12 cellular contexts compared by ENCODE assay signal in the genomic region with DNA sequence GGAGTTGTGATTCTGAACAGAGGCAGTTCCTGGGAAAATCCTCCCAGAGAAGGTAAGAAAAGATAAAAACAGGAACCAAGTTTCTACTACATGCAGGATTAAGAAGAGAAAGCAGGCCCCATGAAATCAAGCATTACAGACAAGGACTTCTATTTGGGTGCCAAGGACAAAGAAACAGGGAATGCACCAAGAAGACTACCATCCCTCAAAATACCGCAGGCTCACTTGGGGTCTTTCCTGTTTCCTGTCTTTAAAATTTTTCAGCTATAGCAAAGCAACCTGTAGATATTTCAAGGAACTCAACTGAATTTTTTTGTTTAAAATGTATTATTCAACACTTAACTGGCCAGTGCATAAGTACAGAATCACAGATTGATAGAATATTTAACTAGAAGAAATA.
"Had no signal": no experiment of that assay in that cellular context is flagged by ENCODE, and none has a peak within 500 bp of the region (broad histone marks: within the 10 kb centered on the region; RNA-seq: fewer than 3 reads in every experiment).

No MANE protein-coding gene starts in this region.

- H3K4me1 Mint-ChIP-seq: natural killer cell; stimulated activated naive B cell treated with anti-CD40 and anti-IgM and Interleukin-4, amounts not matched to agents 10 μg/mL and 1 μg/mL and 100 μg/mL, for 72 hours had no signal

- H3K27me3 Mint-ChIP-seq: stimulated activated naive B cell treated with anti-CD40 and anti-IgM and Interleukin-4, amounts not matched to agents 10 μg/mL and 1 μg/mL and 100 μg/mL, for 72 hours had no signal

- H3K4me3 ChIP-seq: colonic mucosa, heart left ventricle, psoas muscle, right lobe of liver, testis had no signal

- H3K27ac ChIP-seq: colonic mucosa, heart left ventricle, psoas muscle, right lobe of liver, testis, VCaP had no signal

- H3K4me1 ChIP-seq: colonic mucosa, heart left ventricle, psoas muscle, right lobe of liver, testis had no signal

- ATAC-seq: heart left ventricle; natural killer cell; psoas muscle; right lobe of liver; stimulated activated naive B cell treated with anti-CD40 and anti-IgM and Interleukin-4, amounts not matched to agents 10 μg/mL and 1 μg/mL and 100 μg/mL, for 72 hours had no signal

- H3K36me3 ChIP-seq: colonic mucosa, heart left ventricle, right lobe of liver had no signal

- H3K9me3 Mint-ChIP-seq: natural killer cell; stimulated activated naive B cell treated with anti-CD40 and anti-IgM and Interleukin-4, amounts not matched to agents 10 μg/mL and 1 μg/mL and 100 μg/mL, for 72 hours had no signal

- H3K36me3 Mint-ChIP-seq: natural killer cell; stimulated activated naive B cell treated with anti-CD40 and anti-IgM and Interleukin-4, amounts not matched to agents 10 μg/mL and 1 μg/mL and 100 μg/mL, for 72 hours had no signal

- H3K4me3 Mint-ChIP-seq: natural killer cell; stimulated activated naive B cell treated with anti-CD40 and anti-IgM and Interleukin-4, amounts not matched to agents 10 μg/mL and 1 μg/mL and 100 μg/mL, for 72 hours had no signal

- H3K9me3 ChIP-seq: colonic mucosa, heart left ventricle, psoas muscle, right lobe of liver, testis had no signal

- H3K27ac Mint-ChIP-seq: natural killer cell; stimulated activated naive B cell treated with anti-CD40 and anti-IgM and Interleukin-4, amounts not matched to agents 10 μg/mL and 1 μg/mL and 100 μg/mL, for 72 hours had no signal

- H3K27me3 ChIP-seq: colonic mucosa, heart left ventricle, right lobe of liver, testis had no signal

- DNase-seq: activated CD4-positive, alpha-beta T cell treated with anti-CD3 and anti-CD28 coated beads for 4 hours; activated CD8-positive, alpha-beta memory T cell treated with anti-CD3 and anti-CD28 coated beads, Interleukin-2, amount 50 U/mL, for 4 hours; colonic mucosa; heart left ventricle; natural killer cell; psoas muscle; right lobe of liver; stimulated activated naive B cell treated with anti-CD40 and anti-IgM and Interleukin-4, amounts not matched to agents 10 μg/mL and 1 μg/mL and 100 μg/mL, for 72 hours; SW 1271; T-helper 9 cell; testis had no signal
